Comparison of ENCODE assay signal across 1 cellular context in the genomic region with DNA sequence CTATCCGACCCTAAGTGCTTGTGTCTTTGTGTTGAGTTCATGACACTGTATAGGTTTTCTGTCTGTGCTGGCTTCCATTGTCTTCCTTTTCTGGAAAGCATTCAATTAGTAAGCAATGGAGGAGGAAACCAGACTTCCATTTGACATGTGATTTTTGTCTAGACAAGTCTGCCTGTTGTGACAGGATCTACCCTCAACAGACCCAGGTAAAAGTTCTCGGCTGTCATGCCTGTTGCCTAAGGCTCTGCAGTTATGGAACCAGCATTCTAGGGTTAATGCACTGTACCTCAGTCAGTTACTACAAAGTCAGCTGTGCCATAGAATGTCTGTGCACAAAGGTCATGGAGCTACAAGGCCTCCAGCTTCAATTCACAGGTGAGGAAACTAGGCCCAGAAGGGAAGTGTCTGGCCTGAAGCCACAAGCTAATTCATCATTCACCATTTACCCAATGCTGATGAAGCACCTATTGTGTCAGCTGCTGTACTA.
TF ChIP-seq lines count a peak whose summit lies in the region.

No MANE protein-coding gene starts in this region.

TF ChIP-seq in HepG2, 621 proteins besides CTCF, POLR2A, EP300 and RAD21 (continued from another document):
- TF ChIP-seq, protein P1, sequence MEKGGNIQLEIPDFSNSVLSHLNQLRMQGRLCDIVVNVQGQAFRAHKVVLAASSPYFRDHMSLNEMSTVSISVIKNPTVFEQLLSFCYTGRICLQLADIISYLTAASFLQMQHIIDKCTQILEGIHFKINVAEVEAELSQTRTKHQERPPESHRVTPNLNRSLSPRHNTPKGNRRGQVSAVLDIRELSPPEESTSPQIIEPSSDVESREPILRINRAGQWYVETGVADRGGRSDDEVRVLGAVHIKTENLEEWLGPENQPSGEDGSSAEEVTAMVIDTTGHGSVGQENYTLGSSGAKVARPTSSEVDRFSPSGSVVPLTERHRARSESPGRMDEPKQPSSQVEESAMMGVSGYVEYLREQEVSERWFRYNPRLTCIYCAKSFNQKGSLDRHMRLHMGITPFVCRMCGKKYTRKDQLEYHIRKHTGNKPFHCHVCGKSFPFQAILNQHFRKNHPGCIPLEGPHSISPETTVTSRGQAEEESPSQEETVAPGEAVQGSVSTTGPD (CRISPR knock-in tag; IDR thresholded peaks at IDR 0.05), result no peak
- TF ChIP-seq HNF4G (IDR thresholded peaks at IDR 0.05; ENCODE audit: borderline replicate concordance, low read depth, low read length), result peak; percentile 28; the same call in 1 of the 2 replicates
- no peak for TF ChIP-seq HNF4G (CRISPR knock-in tag; IDR thresholded peaks at IDR 0.05; ENCODE audit: borderline replicate concordance, low read depth)
- 0 out of 2 replicates have a peak, but pooled peaks have one; percentile 25 for TF ChIP-seq MED1 (CRISPR knock-in tag; IDR thresholded peaks at IDR 0.05)
- TF ChIP-seq CCDC6 (CRISPR knock-in tag; IDR thresholded peaks at IDR 0.05), result no peak
- no peak for TF ChIP-seq IKZF4 (CRISPR knock-in tag; IDR thresholded peaks at IDR 0.05; ENCODE audit: borderline replicate concordance, low read depth, not compliant biosample characterization)
- TF ChIP-seq ZFP36L1 (CRISPR knock-in tag; IDR thresholded peaks at IDR 0.05), result no peak
- TF ChIP-seq ZNF589 (CRISPR knock-in tag; conservative IDR thresholded peaks at IDR 0.05), result no peak
- no peak for TF ChIP-seq ZNF749 (CRISPR knock-in tag; IDR thresholded peaks at IDR 0.05; ENCODE audit: borderline replicate concordance)
- TF ChIP-seq, protein P2, sequence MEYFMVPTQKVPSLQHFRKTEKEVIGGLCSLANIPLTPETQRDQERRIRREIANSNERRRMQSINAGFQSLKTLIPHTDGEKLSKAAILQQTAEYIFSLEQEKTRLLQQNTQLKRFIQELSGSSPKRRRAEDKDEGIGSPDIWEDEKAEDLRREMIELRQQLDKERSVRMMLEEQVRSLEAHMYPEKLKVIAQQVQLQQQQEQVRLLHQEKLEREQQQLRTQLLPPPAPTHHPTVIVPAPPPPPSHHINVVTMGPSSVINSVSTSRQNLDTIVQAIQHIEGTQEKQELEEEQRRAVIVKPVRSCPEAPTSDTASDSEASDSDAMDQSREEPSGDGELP (IDR thresholded peaks at IDR 0.05; ENCODE audit: borderline replicate concordance, low read depth), result peak; percentile 78
- TF ChIP-seq, protein P3, sequence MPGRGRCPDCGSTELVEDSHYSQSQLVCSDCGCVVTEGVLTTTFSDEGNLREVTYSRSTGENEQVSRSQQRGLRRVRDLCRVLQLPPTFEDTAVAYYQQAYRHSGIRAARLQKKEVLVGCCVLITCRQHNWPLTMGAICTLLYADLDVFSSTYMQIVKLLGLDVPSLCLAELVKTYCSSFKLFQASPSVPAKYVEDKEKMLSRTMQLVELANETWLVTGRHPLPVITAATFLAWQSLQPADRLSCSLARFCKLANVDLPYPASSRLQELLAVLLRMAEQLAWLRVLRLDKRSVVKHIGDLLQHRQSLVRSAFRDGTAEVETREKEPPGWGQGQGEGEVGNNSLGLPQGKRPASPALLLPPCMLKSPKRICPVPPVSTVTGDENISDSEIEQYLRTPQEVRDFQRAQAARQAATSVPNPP (CRISPR knock-in tag; IDR thresholded peaks at IDR 0.05), result no peak
- TF ChIP-seq ARHGAP35 (CRISPR knock-in tag; IDR thresholded peaks at IDR 0.05; ENCODE audit: borderline replicate concordance), result no peak
- TF ChIP-seq ZNF180 (CRISPR knock-in tag; IDR thresholded peaks at IDR 0.05; ENCODE audit: borderline replicate concordance, low read depth), result no peak
- TF ChIP-seq, protein P4, sequence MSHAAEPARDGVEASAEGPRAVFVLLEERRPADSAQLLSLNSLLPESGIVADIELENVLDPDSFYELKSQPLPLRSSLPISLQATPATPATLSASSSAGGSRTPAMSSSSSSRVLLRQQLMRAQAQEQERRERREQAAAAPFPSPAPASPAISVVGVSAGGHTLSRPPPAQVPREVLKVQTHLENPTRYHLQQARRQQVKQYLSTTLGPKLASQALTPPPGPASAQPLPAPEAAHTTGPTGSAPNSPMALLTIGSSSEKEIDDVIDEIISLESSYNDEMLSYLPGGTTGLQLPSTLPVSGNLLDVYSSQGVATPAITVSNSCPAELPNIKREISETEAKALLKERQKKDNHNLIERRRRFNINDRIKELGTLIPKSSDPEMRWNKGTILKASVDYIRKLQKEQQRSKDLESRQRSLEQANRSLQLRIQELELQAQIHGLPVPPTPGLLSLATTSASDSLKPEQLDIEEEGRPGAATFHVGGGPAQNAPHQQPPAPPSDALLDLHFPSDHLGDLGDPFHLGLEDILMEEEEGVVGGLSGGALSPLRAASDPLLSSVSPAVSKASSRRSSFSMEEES (CRISPR knock-in tag; IDR thresholded peaks at IDR 0.05), result no peak
- no peak for TF ChIP-seq YEATS2 (CRISPR knock-in tag; IDR thresholded peaks at IDR 0.05; ENCODE audit: borderline replicate concordance)
- TF ChIP-seq ELF4 (CRISPR knock-in tag; IDR thresholded peaks at IDR 0.05; ENCODE audit: borderline replicate concordance), result no peak
- TF ChIP-seq ZFY (CRISPR knock-in tag; IDR thresholded peaks at IDR 0.05), result peak; percentile 67
- TF ChIP-seq, protein P5, sequence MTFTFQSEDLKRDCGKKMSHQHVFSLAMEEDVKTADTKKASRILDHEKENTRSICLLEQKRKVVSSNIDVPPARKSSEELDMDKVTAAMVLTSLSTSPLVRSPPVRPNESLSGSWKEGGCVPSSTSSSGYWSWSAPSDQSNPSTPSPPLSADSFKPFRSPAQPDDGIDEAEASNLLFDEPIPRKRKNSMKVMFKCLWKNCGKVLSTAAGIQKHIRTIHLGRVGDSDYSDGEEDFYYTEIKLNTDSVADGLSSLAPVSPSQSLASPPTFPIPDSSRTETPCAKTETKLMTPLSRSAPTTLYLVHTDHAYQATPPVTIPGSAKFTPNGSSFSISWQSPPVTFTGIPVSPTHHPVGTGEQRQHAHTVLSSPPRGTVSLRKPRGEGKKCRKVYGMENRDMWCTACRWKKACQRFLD (CRISPR knock-in tag; IDR thresholded peaks at IDR 0.05; ENCODE audit: borderline replicate concordance), result no peak
- 0 out of 2 replicates have a peak, but pooled peaks have one; percentile 28 for TF ChIP-seq ZMYM4 (CRISPR knock-in tag; IDR thresholded peaks at IDR 0.05)
- TF ChIP-seq, protein P6, sequence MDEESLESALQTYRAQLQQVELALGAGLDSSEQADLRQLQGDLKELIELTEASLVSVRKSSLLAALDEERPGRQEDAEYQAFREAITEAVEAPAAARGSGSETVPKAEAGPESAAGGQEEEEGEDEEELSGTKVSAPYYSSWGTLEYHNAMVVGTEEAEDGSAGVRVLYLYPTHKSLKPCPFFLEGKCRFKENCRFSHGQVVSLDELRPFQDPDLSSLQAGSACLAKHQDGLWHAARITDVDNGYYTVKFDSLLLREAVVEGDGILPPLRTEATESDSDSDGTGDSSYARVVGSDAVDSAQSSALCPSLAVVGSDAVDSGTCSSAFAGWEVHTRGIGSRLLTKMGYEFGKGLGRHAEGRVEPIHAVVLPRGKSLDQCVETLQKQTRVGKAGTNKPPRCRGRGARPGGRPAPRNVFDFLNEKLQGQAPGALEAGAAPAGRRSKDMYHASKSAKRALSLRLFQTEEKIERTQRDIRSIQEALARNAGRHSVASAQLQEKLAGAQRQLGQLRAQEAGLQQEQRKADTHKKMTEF (CRISPR knock-in tag; IDR thresholded peaks at IDR 0.05), result no peak
- no peak for TF ChIP-seq ZNF619 (CRISPR knock-in tag; IDR thresholded peaks at IDR 0.05)
- no peak for TF ChIP-seq POGZ (CRISPR knock-in tag; IDR thresholded peaks at IDR 0.05)
- TF ChIP-seq, protein P7, sequence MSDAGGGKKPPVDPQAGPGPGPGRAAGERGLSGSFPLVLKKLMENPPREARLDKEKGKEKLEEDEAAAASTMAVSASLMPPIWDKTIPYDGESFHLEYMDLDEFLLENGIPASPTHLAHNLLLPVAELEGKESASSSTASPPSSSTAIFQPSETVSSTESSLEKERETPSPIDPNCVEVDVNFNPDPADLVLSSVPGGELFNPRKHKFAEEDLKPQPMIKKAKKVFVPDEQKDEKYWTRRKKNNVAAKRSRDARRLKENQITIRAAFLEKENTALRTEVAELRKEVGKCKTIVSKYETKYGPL (CRISPR knock-in tag; IDR thresholded peaks at IDR 0.05), result no peak
- TF ChIP-seq ZNF510 (CRISPR knock-in tag; IDR thresholded peaks at IDR 0.05; ENCODE audit: low read depth), result no peak
- TF ChIP-seq, protein P8, sequence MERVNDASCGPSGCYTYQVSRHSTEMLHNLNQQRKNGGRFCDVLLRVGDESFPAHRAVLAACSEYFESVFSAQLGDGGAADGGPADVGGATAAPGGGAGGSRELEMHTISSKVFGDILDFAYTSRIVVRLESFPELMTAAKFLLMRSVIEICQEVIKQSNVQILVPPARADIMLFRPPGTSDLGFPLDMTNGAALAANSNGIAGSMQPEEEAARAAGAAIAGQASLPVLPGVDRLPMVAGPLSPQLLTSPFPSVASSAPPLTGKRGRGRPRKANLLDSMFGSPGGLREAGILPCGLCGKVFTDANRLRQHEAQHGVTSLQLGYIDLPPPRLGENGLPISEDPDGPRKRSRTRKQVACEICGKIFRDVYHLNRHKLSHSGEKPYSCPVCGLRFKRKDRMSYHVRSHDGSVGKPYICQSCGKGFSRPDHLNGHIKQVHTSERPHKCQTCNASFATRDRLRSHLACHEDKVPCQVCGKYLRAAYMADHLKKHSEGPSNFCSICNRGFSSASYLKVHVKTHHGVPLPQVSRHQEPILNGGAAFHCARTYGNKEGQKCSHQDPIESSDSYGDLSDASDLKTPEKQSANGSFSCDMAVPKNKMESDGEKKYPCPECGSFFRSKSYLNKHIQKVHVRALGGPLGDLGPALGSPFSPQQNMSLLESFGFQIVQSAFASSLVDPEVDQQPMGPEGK (CRISPR knock-in tag; IDR thresholded peaks at IDR 0.05), result no peak
- no peak for TF ChIP-seq FOXO1 (CRISPR knock-in tag; IDR thresholded peaks at IDR 0.05)
- TF ChIP-seq, protein P9, sequence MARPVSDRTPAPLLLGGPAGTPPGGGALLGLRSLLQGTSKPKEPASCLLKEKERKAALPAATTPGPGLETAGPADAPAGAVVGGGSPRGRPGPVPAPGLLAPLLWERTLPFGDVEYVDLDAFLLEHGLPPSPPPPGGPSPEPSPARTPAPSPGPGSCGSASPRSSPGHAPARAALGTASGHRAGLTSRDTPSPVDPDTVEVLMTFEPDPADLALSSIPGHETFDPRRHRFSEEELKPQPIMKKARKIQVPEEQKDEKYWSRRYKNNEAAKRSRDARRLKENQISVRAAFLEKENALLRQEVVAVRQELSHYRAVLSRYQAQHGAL (CRISPR knock-in tag; IDR thresholded peaks at IDR 0.05; ENCODE audit: not compliant biosample characterization), result no peak
- TF ChIP-seq RBFOX2 (IDR thresholded peaks at IDR 0.05; ENCODE audit: low read depth, low read length), result no peak
- TF ChIP-seq TOE1 (CRISPR knock-in tag; IDR thresholded peaks at IDR 0.05), result no peak
